In the genomic region with DNA sequence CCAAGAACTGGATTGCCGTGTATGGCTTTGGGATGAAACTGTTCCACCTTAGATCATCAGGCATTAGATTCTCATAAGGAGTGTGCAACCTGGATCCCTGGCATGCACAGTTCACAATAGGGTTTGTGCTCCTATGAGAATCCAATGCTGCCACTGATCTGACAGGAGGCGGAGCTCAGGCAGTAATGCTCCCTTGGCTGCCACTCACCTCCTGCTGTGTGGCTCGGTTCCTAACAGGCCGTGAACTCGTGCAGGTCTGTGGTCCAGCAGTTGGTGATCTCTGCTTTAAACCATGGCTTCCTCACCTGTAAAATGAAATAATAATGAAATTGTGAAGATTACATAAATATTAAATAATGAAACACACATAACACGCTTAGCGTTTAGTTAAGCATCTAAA, we compare ENCODE assay signal across 26 cellular contexts. TPM values are rescaled to one million over a fixed set of nuclear protein-coding genes. Genes with fewer than 3 reads are reported as not detected.
"Had no signal": no experiment of that assay in that cellular context is flagged by ENCODE, and none has a peak within 500 bp of the region (broad histone marks: within the 10 kb centered on the region; RNA-seq: fewer than 3 reads in every experiment).

No MANE protein-coding gene starts in this region.

- ATAC-seq: Panc1, PC-3, SK-N-SH treated with all-trans-retinoic acid at 6 μM for 48 hours had no signal

- DNase-seq: IMR-90; MV-4-11; NCI-H1048; NCI-H1105; NCI-H1436 treated with DMSO at 0.1 percent for 48 hours; NCI-H1694; NCI-H187 treated with DMSO at 0.1 percent for 48 hours; NCI-H2029 treated with DMSO at 0.1 percent for 48 hours; NCI-H2227 treated with DMSO at 0.1 percent for 48 hours; NCI-H446; NCI-H510A; NCI-H524 treated with DMSO at 0.1 percent for 48 hours; NCI-H774; NK-92 treated with Interleukin-12 subunit alpha and Interleukin-12 subunit beta, amount 100 ng/mL, for 24 hours; PC-3; SHP77; T-helper 1 cell had no signal

- H3K27ac ChIP-seq: KMS-11, RWPE1 had no signal

- H3K9ac ChIP-seq: KMS-11 had no signal

RNA-seq across cellular contexts. Expression of a gene that starts 45.5 kb away (rescaled TPM):
- total RNA-seq: HepG2, HT1080, LHCN-M2, MCF 10A, PC-3, SK-MEL-5 had no signal
- polyA plus RNA-seq: HepG2, IMR-90 had no signal
